In genomic region chr4:161360982-161361381, GRCh38 we compare ENCODE assay signal across 21 cellular contexts.
DNase-seq lines count a peak whose midpoint lies in the region; ATAC-seq, FAIRE-seq and TF ChIP-seq lines count a peak whose summit lies in the region.
"Had no signal": no experiment of that assay in that cellular context is flagged by ENCODE, and none has a peak within 500 bp of the region (broad histone marks: within the 10 kb centered on the region; RNA-seq: fewer than 3 reads in every experiment).

No MANE protein-coding gene starts in this region.

- no peak overlapping the region for H2AK5ac ChIP-seq in IMR-90 (ENCODE audit: low read depth, low read length)
- no peak overlapping the region for H2AK5ac ChIP-seq in H1 (ENCODE audit: low read depth, low read length)

- no peaks in the 10 kb centered on the region for H3K79me1 ChIP-seq in IMR-90 (ENCODE audit: low read depth in 1 of 2, low read length in 2 of 2)
- H3K79me1 ChIP-seq in H1 (ENCODE audit: low read depth, low read length) = no peaks in the 10 kb centered on the region

- no peaks in the 10 kb centered on the region for H4K20me1 ChIP-seq in IMR-90 (ENCODE audit: insufficient read depth, low read length)
- H4K20me1 ChIP-seq in H1 (replicated peaks in 1 of 2; ENCODE audit: control insufficient read depth in 1 of 2, insufficient read depth in 2 of 2, low read length in 2 of 2) = no peaks in the 10 kb centered on the region
- H4K20me1 ChIP-seq: BLaER1 treated with 17β-estradiol and CSF1 and Interleukin-3, amounts not matched to agents 10 nM and 100 nM had no signal

- no peak overlapping the region for H3K18ac ChIP-seq in IMR-90 (ENCODE audit: low read depth, low read length)
- H3K18ac ChIP-seq in H1 (ENCODE audit: extremely low read depth, low read length) = no peak overlapping the region

- H3K56ac ChIP-seq in IMR-90 (ENCODE audit: extremely low read depth, insufficient read depth, low read length) (no peak overlapping the region), H1 (replicated peaks; ENCODE audit: insufficient read length, low read depth, low read length) (no peak overlapping the region)

- no peaks in the 10 kb centered on the region for H3K23me2 ChIP-seq in H1 (ENCODE audit: low read depth, low read length)

- BruUV-seq in IMR-90 (replicated peaks; lab: Mats Ljungman, UMichigan) = no TSS peak

- intact Hi-C loops in IMR-90 (cut with micrococcal nuclease) = no loop called here
- intact Hi-C loops in heart left ventricle (cut with DNase I) = no loop called here

- no peak overlapping the region for H3K4me3 ChIP-seq in A549
- H3K4me3 ChIP-seq in IMR-90 (ENCODE audit: insufficient read depth, low read depth, low read length) = no peak overlapping the region
- no peak overlapping the region for H3K4me3 ChIP-seq in H1 (ENCODE audit: extremely low read depth in 1 of 4, insufficient read depth in 2 of 4, low read depth in 3 of 4, low read length in 4 of 4)
- H3K4me3 ChIP-seq in heart left ventricle = no peak overlapping the region
- H3K4me3 ChIP-seq: BLaER1 treated with 17β-estradiol and CSF1 and Interleukin-3, amounts not matched to agents 10 nM and 100 nM had no signal

- H4K91ac ChIP-seq in IMR-90 (ENCODE audit: insufficient read depth, low read depth, low read length) (no peak overlapping the region), H1 (replicated peaks; ENCODE audit: insufficient read length, low read length) (no peak overlapping the region)

- no peak overlapping the region for H3K27ac Mint-ChIP-seq in effector memory CD8-positive, alpha-beta T cell
- H3K27ac Mint-ChIP-seq: B cell; CD4-positive, alpha-beta T cell; CD8-positive, alpha-beta T cell had no signal

- FAIRE-seq in A549 (lab: Jason Lieb, UNC) (no peak), H1 (lab: Jason Lieb, UNC) (no peak)
- FAIRE-seq: D721Med, G401.6, GM12891, GM19239 had no signal

- ATAC-seq in A549 (no peak), IMR-90 (ENCODE audit: low read depth) (no peak), heart left ventricle (no peak)
- ATAC-seq in effector memory CD8-positive, alpha-beta T cell (replicated peaks) = no peak
- ATAC-seq: CD8-positive, alpha-beta T cell had no signal

- DNase-seq in A549 (ENCODE audit: low read depth in 1 of 2, low spot score in 1 of 2) (no peak), IMR-90 (no peak), H1 (ENCODE audit: low read depth in 1 of 2, low spot score in 2 of 2) (no peak), heart left ventricle (no peak), HuH-7.5 (ENCODE audit: low spot score) (no peak)
- DNase-seq in effector memory CD8-positive, alpha-beta T cell = no peak
- DNase-seq: 8988T; AML-193; Caco-2; Calu3; CD4-positive, alpha-beta T cell; CD8-positive, alpha-beta T cell; DMS79 treated with DMSO at 0.1 percent for 48 hours; GF-D8 had no signal

- H3K79me2 ChIP-seq in H1 (ENCODE audit: control insufficient read depth in 1 of 2, insufficient read depth in 2 of 2, low read length in 2 of 2) = no peaks in the 10 kb centered on the region

- no peaks in the 10 kb centered on the region for H3K9me3 ChIP-seq in A549
- H3K9me3 ChIP-seq in IMR-90 (ENCODE audit: control insufficient read depth, insufficient read depth, low read length) = peaks cover 6% of the 10 kb centered on the region; the same call in 1 of the 2 replicates
- H3K9me3 ChIP-seq in H1 (ENCODE audit: insufficient read depth in 2 of 2, low read depth in 1 of 2, low read length in 1 of 2) = no peaks in the 10 kb centered on the region
- H3K9me3 ChIP-seq in heart left ventricle = peaks cover 0 to 4% (median 0%) of the 10 kb centered on the region in 12 donors
- H3K9me3 ChIP-seq: BLaER1 treated with 17β-estradiol and CSF1 and Interleukin-3, amounts not matched to agents 10 nM and 100 nM; Caco-2 had no signal

- TF ChIP-seq RAD21 in A549 (conservative IDR thresholded peaks at IDR 0.05 in 1 of 2, IDR thresholded peaks at IDR 0.05 in 1 of 2) = no peak
- TF ChIP-seq RAD21 in IMR-90 (IDR thresholded peaks at IDR 0.05; ENCODE audit: low read length) = no peak
- no peak for TF ChIP-seq RAD21 in H1 (IDR thresholded peaks at IDR 0.05 in 1 of 2, conservative IDR thresholded peaks at IDR 0.05 in 1 of 2; ENCODE audit: low read depth in 2 of 2, low read length in 2 of 2)

- H2AK9ac ChIP-seq in IMR-90 (replicated peaks; ENCODE audit: low read depth, low read length, poor library complexity) = no peak overlapping the region

- no peaks in the 10 kb centered on the region for H3K4me1 Mint-ChIP-seq in effector memory CD8-positive, alpha-beta T cell (ENCODE audit: low read depth in 2 of 2)
- H3K4me1 Mint-ChIP-seq: B cell had no signal

- H3K4ac ChIP-seq in IMR-90 (ENCODE audit: low read depth, low read length) (no peak overlapping the region), H1 (replicated peaks; ENCODE audit: insufficient read length, low read depth, low read length) (no peak overlapping the region)

- POLR2A ChIA-PET in A549 (lab: Yijun Ruan, JAX) (no interaction called here), IMR-90 (lab: Charles Lee; ENCODE audit: unreplicated experiment) (no interaction called here), H1 (lab: Charles Lee; ENCODE audit: partially characterized antibody) (no interaction called here)

- H3K4me1 ChIP-seq in A549 (peaks cover 17% of the 10 kb centered on the region; the same call in 2 of the 3 replicates), IMR-90 (ENCODE audit: control insufficient read depth, insufficient read depth, low read length) (no peaks in the 10 kb centered on the region), H1 (replicated peaks in 1 of 4; ENCODE audit: control insufficient read depth in 3 of 4, insufficient read depth in 4 of 4, low read length in 3 of 4) (no peaks in the 10 kb centered on the region), heart left ventricle (no peaks in the 10 kb centered on the region)
- H3K4me1 ChIP-seq: BLaER1 treated with 17β-estradiol and CSF1 and Interleukin-3, amounts not matched to agents 10 nM and 100 nM had no signal

- H3K4me2 ChIP-seq in A549 (no peak overlapping the region), IMR-90 (ENCODE audit: low read depth, low read length) (no peak overlapping the region), H1 (ENCODE audit: insufficient read depth in 1 of 2, low read depth in 2 of 2, low read length in 2 of 2) (no peak overlapping the region)
- H3K4me2 ChIP-seq: BLaER1 treated with 17β-estradiol and CSF1 and Interleukin-3, amounts not matched to agents 10 nM and 100 nM had no signal

- no peak overlapping the region for H3K4me3 Mint-ChIP-seq in effector memory CD8-positive, alpha-beta T cell
- H3K4me3 Mint-ChIP-seq: B cell; CD4-positive, alpha-beta T cell; CD8-positive, alpha-beta T cell had no signal

- H3K23ac ChIP-seq in IMR-90 (ENCODE audit: low read depth, low read length) (no peak overlapping the region), H1 (ENCODE audit: insufficient read length) (no peak overlapping the region)

- no peak overlapping the region for H3K14ac ChIP-seq in IMR-90 (replicated peaks; ENCODE audit: low read depth, low read length)
- no peak overlapping the region for H3K14ac ChIP-seq in H1 (ENCODE audit: insufficient read length)

- no peak for TF ChIP-seq CTCF in A549 (IDR thresholded peaks at IDR 0.05)
- no peak for TF ChIP-seq CTCF in IMR-90 (conservative IDR thresholded peaks at IDR 0.05; ENCODE audit: low read depth, low read length)
- no peak for TF ChIP-seq CTCF in H1 (IDR thresholded peaks at IDR 0.05; ENCODE audit: control extremely low read depth in 1 of 3, insufficient read depth in 1 of 3, low read depth in 1 of 3, low read length in 3 of 3)
- no peak for TF ChIP-seq CTCF in heart left ventricle (IDR thresholded peaks at IDR 0.05)

- TF ChIP-seq EP300 in A549 (IDR thresholded peaks at IDR 0.05) = no peak
- no peak for TF ChIP-seq EP300 in H1 (IDR thresholded peaks at IDR 0.05; ENCODE audit: borderline replicate concordance in 1 of 2, low read depth in 2 of 2, low read length in 2 of 2)

- no peak overlapping the region for H2BK12ac ChIP-seq in H1 (ENCODE audit: low read depth, low read length)

- no peak overlapping the region for H2BK20ac ChIP-seq in IMR-90 (ENCODE audit: low read depth, low read length)
- no peak overlapping the region for H2BK20ac ChIP-seq in H1 (ENCODE audit: low read length)

- H3K27ac ChIP-seq in A549 (no peak overlapping the region), IMR-90 (ENCODE audit: insufficient read depth, low read length) (no peak overlapping the region), H1 (ENCODE audit: low read depth, low read length) (no peak overlapping the region), heart left ventricle (no peak overlapping the region)
- H3K27ac ChIP-seq: BLaER1 treated with 17β-estradiol and CSF1 and Interleukin-3, amounts not matched to agents 10 nM and 100 nM; C4-2B had no signal

- no peak overlapping the region for H2AFZ ChIP-seq in IMR-90 (replicated peaks; ENCODE audit: low read length, poor library complexity)
- H2AFZ ChIP-seq in H1 (ENCODE audit: low read length) = no peak overlapping the region

- no peak for TF ChIP-seq POLR2A in A549 (IDR thresholded peaks at IDR 0.05; ENCODE audit: low read length)
- no peak for TF ChIP-seq POLR2A in IMR-90 (IDR thresholded peaks at IDR 0.05; ENCODE audit: low read depth, low read length)
- TF ChIP-seq POLR2A in H1 (IDR thresholded peaks at IDR 0.05; ENCODE audit: control extremely low read depth in 1 of 2, low read depth in 2 of 2, low read length in 2 of 2) = no peak
- TF ChIP-seq POLR2A in heart left ventricle (IDR thresholded peaks at IDR 0.05) = no peak

- no peaks in the 10 kb centered on the region for H3K36me3 ChIP-seq in IMR-90 (ENCODE audit: control insufficient read depth, insufficient read depth, low read length)
- H3K36me3 ChIP-seq in H1 (ENCODE audit: control insufficient read depth in 2 of 4, insufficient read depth in 4 of 4, low read length in 3 of 4) = no peaks in the 10 kb centered on the region
- no peaks in the 10 kb centered on the region for H3K36me3 ChIP-seq in heart left ventricle
- H3K36me3 ChIP-seq: BLaER1 treated with 17β-estradiol and CSF1 and Interleukin-3, amounts not matched to agents 10 nM and 100 nM had no signal

- H4K8ac ChIP-seq in IMR-90 (ENCODE audit: low read depth in 2 of 2, low read length in 2 of 2) (no peak overlapping the region), H1 (ENCODE audit: extremely low read depth, insufficient read depth, low read length) (no peak overlapping the region)

- CTCF ChIA-PET in A549 (lab: Yijun Ruan, JAX) (no interaction called here), IMR-90 (lab: Yijun Ruan, JAX) (no interaction called here), H1 (lab: Charles Lee; ENCODE audit: partially characterized antibody) (no interaction called here)

- H3K27me3 Mint-ChIP-seq in effector memory CD8-positive, alpha-beta T cell = no peaks in the 10 kb centered on the region
- H3K27me3 Mint-ChIP-seq: B cell; CD4-positive, alpha-beta T cell had no signal

- in situ Hi-C loops in IMR-90 (cut with MboI; ENCODE audit: low sequenced_read_pairs) = no loop called here

- H3K9ac ChIP-seq in IMR-90 (ENCODE audit: low read depth, low read length) (no peak overlapping the region), H1 (replicated peaks in 1 of 4; ENCODE audit: extremely low read depth in 1 of 4, low read depth in 3 of 4, low read length in 3 of 4) (no peak overlapping the region)
- H3K9ac ChIP-seq: BLaER1 treated with 17β-estradiol and CSF1 and Interleukin-3, amounts not matched to agents 10 nM and 100 nM had no signal

- H2BK5ac ChIP-seq in IMR-90 (ENCODE audit: low read depth, low read length, poor library complexity, severe bottlenecking) = no peak overlapping the region
- no peak overlapping the region for H2BK5ac ChIP-seq in H1 (ENCODE audit: low read depth, low read length)

- H3K27me3 ChIP-seq in IMR-90 (ENCODE audit: control insufficient read depth, insufficient read depth, low read length) (no peaks in the 10 kb centered on the region), H1 (replicated peaks in 1 of 4; ENCODE audit: control insufficient read depth in 3 of 4, extremely low read depth in 1 of 4, insufficient read depth in 3 of 4, low read length in 3 of 4) (no peaks in the 10 kb centered on the region), heart left ventricle (no peaks in the 10 kb centered on the region)
- H3K27me3 ChIP-seq: BLaER1 treated with 17β-estradiol and CSF1 and Interleukin-3, amounts not matched to agents 10 nM and 100 nM had no signal

- no peaks in the 10 kb centered on the region for H3K36me3 Mint-ChIP-seq in effector memory CD8-positive, alpha-beta T cell (ENCODE audit: insufficient read depth)
- H3K36me3 Mint-ChIP-seq: CD8-positive, alpha-beta T cell had no signal

- dilution Hi-C loops in IMR-90 (cut with HindIII; ENCODE audit: low sequenced_read_pairs, unreplicated experiment) = no loop called here

- H2BK15ac ChIP-seq in IMR-90 (ENCODE audit: low read depth, low read length) (no peak overlapping the region), H1 (ENCODE audit: low read length) (no peak overlapping the region)

- H4K5ac ChIP-seq in IMR-90 (ENCODE audit: low read depth, low read length) (no peak overlapping the region), H1 (ENCODE audit: insufficient read length, low read depth, low read length) (no peak overlapping the region)

- H3K9me3 Mint-ChIP-seq in effector memory CD8-positive, alpha-beta T cell = peaks cover 0 to 8% of the 10 kb centered on the region in 2 donors

- H2BK120ac ChIP-seq in IMR-90 (ENCODE audit: low read depth, low read length) (no peak overlapping the region), H1 (replicated peaks; ENCODE audit: low read depth, low read length) (no peak overlapping the region)

- no peaks in the 10 kb centered on the region for H3K9me1 ChIP-seq in IMR-90 (ENCODE audit: insufficient read depth, low read length)

- 74% methylated on average over 4 of the region's 4 CpGs for WGBS in A549 (ENCODE audit: missing lambda C conversion rate)
- 40% methylated on average over 1 of the region's 4 CpGs; no CpG with 5 or more reads in 1 of the 2 experiments for WGBS in IMR-90 (ENCODE audit: extremely low coverage in 2 of 2, insufficient read length in 1 of 2), 2 experiments
- WGBS in H1 (ENCODE audit: extremely low coverage in 1 of 2, insufficient coverage in 1 of 2, insufficient read length in 1 of 2, insufficient replicate concordance in 2 of 2, low coverage in 1 of 2, low lambda C conversion rate in 2 of 2, missing lambda C conversion rate in 1 of 2), 2 experiments = 93% methylated on average over 4 of the region's 4 CpGs; no CpG with 5 or more reads in 1 of the 2 experiments
- 80 to 88% (median 83%) methylated on average over 4 of the region's 4 CpGs for WGBS in heart left ventricle, 4 donors

Comparison
In these comparisons a context has a peak if more than half of its experiments do, and no peak if none do; other contexts are left out.
1. Of the 18 proteins assayed by ChIP-seq in both H1 and A549: peak only in H1: none; only in A549: none; in both: MAFK; in neither: 17.